ENCODE assay signal across 19 cellular contexts in genomic region chr11:1566381-1567051, GRCh38. TPM values are rescaled to one million over a fixed set of nuclear protein-coding genes. Genes with fewer than 3 reads are reported as not detected.
DNase-seq lines count a peak whose midpoint lies in the region; FAIRE-seq and TF ChIP-seq lines count a peak whose summit lies in the region.
"Had no signal": no experiment of that assay in that cellular context is flagged by ENCODE, and none has a peak within 500 bp of the region (broad histone marks: within the 10 kb centered on the region; RNA-seq: fewer than 3 reads in every experiment).

No MANE protein-coding gene starts in this region.

- no peak overlapping the region for H3K4me3 ChIP-seq in OCI-LY1 (ENCODE audit: low read depth, low read length, poor library complexity, severe bottlenecking)
- H3K4me3 ChIP-seq: left ventricle myocardium inferior, uterus had no signal

- H3K36me3 Mint-ChIP-seq in endothelial cell (ENCODE audit: low read depth, unreplicated experiment), result no peaks in the 10 kb centered on the region
- H3K36me3 Mint-ChIP-seq: activated naive CD4-positive, alpha-beta T cell treated with anti-CD3 and anti-CD28 coated beads, Interleukin-2, amount 10 ng/mL, durations not matched to agents 7 days and 5 days; naive B cell; stimulated activated naive B cell treated with anti-CD40 and anti-IgM and Interleukin-4, amounts not matched to agents 10 μg/mL and 1 μg/mL and 100 μg/mL, for 72 hours had no signal

- H3K27me3 Mint-ChIP-seq in endothelial cell (ENCODE audit: unreplicated experiment), result peaks cover 21% of the 10 kb centered on the region

- TF ChIP-seq CTCF in OCI-LY1 (IDR thresholded peaks at IDR 0.05; ENCODE audit: low read length) (peak; percentile 36; the same call in 1 of the 2 replicates), endothelial cell (IDR thresholded peaks at IDR 0.05; ENCODE audit: unreplicated experiment) (no peak)

- no peak overlapping the region for H3K4me3 Mint-ChIP-seq in endothelial cell (ENCODE audit: unreplicated experiment)
- H3K4me3 Mint-ChIP-seq: activated naive CD4-positive, alpha-beta T cell treated with anti-CD3 and anti-CD28 coated beads, Interleukin-2, amount 10 ng/mL, durations not matched to agents 7 days and 5 days; naive B cell; stimulated activated naive B cell treated with anti-CD40 and anti-IgM and Interleukin-4, amounts not matched to agents 10 μg/mL and 1 μg/mL and 100 μg/mL, for 72 hours had no signal

- H3F3A ChIP-seq in OCI-LY1 (ENCODE audit: insufficient read depth, low read length), result no peaks in the 10 kb centered on the region

- H3K9me3 Mint-ChIP-seq in endothelial cell (ENCODE audit: unreplicated experiment), result no peaks in the 10 kb centered on the region
- H3K9me3 Mint-ChIP-seq: activated naive CD4-positive, alpha-beta T cell treated with anti-CD3 and anti-CD28 coated beads, Interleukin-2, amount 10 ng/mL, durations not matched to agents 7 days and 5 days; CD4-positive, CD25-positive, alpha-beta regulatory T cell; naive B cell; stimulated activated naive B cell treated with anti-CD40 and anti-IgM and Interleukin-4, amounts not matched to agents 10 μg/mL and 1 μg/mL and 100 μg/mL, for 72 hours had no signal

- no peaks in the 10 kb centered on the region for H3K9me3 ChIP-seq in OCI-LY1 (ENCODE audit: low read length)
- H3K9me3 ChIP-seq: left ventricle myocardium inferior, uterus had no signal

- DNase-seq in GM12892 (ENCODE audit: insufficient read length) (peak; percentile 25), endothelial cell (ENCODE audit: low spot score) (peak; percentile 5), NCI-H1092 treated with DMSO at 0.1 percent for 48 hours (lab: John Stamatoyannopoulos, UW) (no peak), NCI-H2196 treated with DMSO at 0.1 percent for 48 hours (lab: John Stamatoyannopoulos, UW; ENCODE audit: unreplicated experiment) (no peak), NOMO-1 treated with DMSO at 0.1 percent for 48 hours (lab: John Stamatoyannopoulos, UW; ENCODE audit: unreplicated experiment) (no peak)
- DNase-seq in stimulated activated CD8-positive, alpha-beta memory T cell treated with anti-CD3 and anti-CD28 coated beads, Interleukin-4, amount 100 ng/mL, for 48 hours, result peak; percentile 22
- DNase-seq: activated naive CD4-positive, alpha-beta T cell treated with anti-CD3 and anti-CD28 coated beads, Interleukin-2, amount 10 ng/mL, durations not matched to agents 7 days and 5 days; CD4-positive, CD25-positive, alpha-beta regulatory T cell; HCEC 1CT; left ventricle myocardium inferior; naive B cell; stimulated activated CD4-positive, alpha-beta T cell treated with anti-CD3 and anti-CD28 coated beads, Interleukin-4, amount 100 ng/mL, for 24 hours; stimulated activated naive B cell treated with anti-CD40 and anti-IgM and Interleukin-4, amounts not matched to agents 10 μg/mL and 1 μg/mL and 100 μg/mL, for 72 hours; uterus had no signal

- H3K27ac ChIP-seq in OCI-LY1 (ENCODE audit: low read depth, low read length, poor library complexity, severe bottlenecking), result no peak overlapping the region
- H3K27ac ChIP-seq: epithelial cell of prostate, left ventricle myocardium inferior, uterus had no signal

- H3K9ac ChIP-seq in OCI-LY1 (ENCODE audit: low read length), result no peak overlapping the region

- no peaks in the 10 kb centered on the region for H3K4me1 Mint-ChIP-seq in endothelial cell (ENCODE audit: unreplicated experiment)

- H3K27ac Mint-ChIP-seq in endothelial cell (ENCODE audit: unreplicated experiment), result no peak overlapping the region
- H3K27ac Mint-ChIP-seq: activated naive CD4-positive, alpha-beta T cell treated with anti-CD3 and anti-CD28 coated beads, Interleukin-2, amount 10 ng/mL, durations not matched to agents 7 days and 5 days; CD4-positive, CD25-positive, alpha-beta regulatory T cell; stimulated activated naive B cell treated with anti-CD40 and anti-IgM and Interleukin-4, amounts not matched to agents 10 μg/mL and 1 μg/mL and 100 μg/mL, for 72 hours had no signal

- no peaks in the 10 kb centered on the region for H3K4me1 ChIP-seq in OCI-LY1 (ENCODE audit: insufficient read depth, low read length, severe bottlenecking)

- TF ChIP-seq POLR2A in GM12892 (IDR thresholded peaks at IDR 0.05; ENCODE audit: low read depth, low read length), result no peak

- no peaks in the 10 kb centered on the region for H3K9me2 ChIP-seq in OCI-LY1 (ENCODE audit: low read depth, low read length)

- no peak for FAIRE-seq in GM12892 (lab: Jason Lieb, UNC)
- FAIRE-seq: bronchial epithelial cell had no signal

- no peaks in the 10 kb centered on the region for H3K36me3 ChIP-seq in OCI-LY1 (ENCODE audit: insufficient read depth, low read length)
- H3K36me3 ChIP-seq: uterus had no signal

- H3K79me2 ChIP-seq in OCI-LY1 (ENCODE audit: insufficient read depth, low read length), result no peaks in the 10 kb centered on the region

- H3K4me2 ChIP-seq in OCI-LY1 (ENCODE audit: low read length), result no peak overlapping the region

- peaks cover 14% of the 10 kb centered on the region; the same call in 1 of the 2 replicates for H3K27me3 ChIP-seq in OCI-LY1 (ENCODE audit: insufficient read depth, low read length)
- H3K27me3 ChIP-seq: uterus had no signal

- no peak overlapping the region for H2AFZ ChIP-seq in OCI-LY1 (ENCODE audit: low read length)

- no peaks in the 10 kb centered on the region for H4K20me1 ChIP-seq in OCI-LY1 (ENCODE audit: insufficient read depth, low read length)

RNA-seq across cellular contexts. Expression of gene DUSP8, which starts 5.6 kb away (rescaled TPM):
- polyA plus RNA-seq in GM12892 (2012; ENCODE audit: missing spikeins), result 0.17 TPM
- 2.2 TPM for total RNA-seq in endothelial cell (ENCODE audit: unreplicated experiment)

RNA-seq across cellular contexts. Expression of gene KRTAP5-1, which starts 18.6 kb away (rescaled TPM):
- polyA plus RNA-seq in GM12892 (2012; ENCODE audit: missing spikeins), result not detected
- not detected for total RNA-seq in endothelial cell (ENCODE audit: unreplicated experiment)
- total RNA-seq: bronchial epithelial cell; CD4-positive, CD25-positive, alpha-beta regulatory T cell; G401; left ventricle myocardium inferior; right cardiac atrium; uterus had no signal
- polyA plus RNA-seq: CD4-positive, CD25-positive, alpha-beta regulatory T cell; right cardiac atrium had no signal

RNA-seq across cellular contexts. Expression of gene KRTAP5-2, which starts 31.6 kb away (rescaled TPM):
- polyA plus RNA-seq in GM12892 (2012; ENCODE audit: missing spikeins), result not detected
- total RNA-seq in endothelial cell (ENCODE audit: unreplicated experiment), result not detected
- total RNA-seq: bronchial epithelial cell, G401, left ventricle myocardium inferior, right cardiac atrium, uterus had no signal
- polyA plus RNA-seq: CD4-positive, CD25-positive, alpha-beta regulatory T cell; right cardiac atrium had no signal

RNA-seq across cellular contexts. Expression of gene KRTAP5-3, which starts 41.7 kb away (rescaled TPM):
- polyA plus RNA-seq in GM12892 (2012; ENCODE audit: missing spikeins), result not detected
- not detected for total RNA-seq in endothelial cell (ENCODE audit: unreplicated experiment)
- total RNA-seq: bronchial epithelial cell; CD4-positive, CD25-positive, alpha-beta regulatory T cell; G401; left ventricle myocardium inferior; right cardiac atrium; uterus had no signal
- polyA plus RNA-seq: CD4-positive, CD25-positive, alpha-beta regulatory T cell; right cardiac atrium had no signal

RNA-seq across cellular contexts. Expression of gene KRTAP5-4, which starts 55.4 kb away (rescaled TPM):
- polyA plus RNA-seq in GM12892 (2012; ENCODE audit: missing spikeins), result not detected
- not detected for total RNA-seq in endothelial cell (ENCODE audit: unreplicated experiment)
- total RNA-seq: bronchial epithelial cell; CD4-positive, CD25-positive, alpha-beta regulatory T cell; G401; left ventricle myocardium inferior; right cardiac atrium; uterus had no signal
- polyA plus RNA-seq: CD4-positive, CD25-positive, alpha-beta regulatory T cell; right cardiac atrium had no signal

Comparison
In these comparisons a context has a peak if more than half of its experiments do, and no peak if none do; other contexts are left out.
1. DNase-seq: peak in GM12892 (single experiment), endothelial cell (single experiment) and stimulated activated CD8-positive, alpha-beta memory T cell treated with anti-CD3 and anti-CD28 coated beads, Interleukin-4, amount 100 ng/mL, for 48 hours (single experiment); none in NCI-H1092 treated with DMSO at 0.1 percent for 48 hours (single experiment), NCI-H2196 treated with DMSO at 0.1 percent for 48 hours (single experiment) and NOMO-1 treated with DMSO at 0.1 percent for 48 hours (single experiment).